21 cellular contexts compared by ENCODE assay signal in genomic region chr2:112047537-112048235, GRCh38. TPM values are rescaled to one million over a fixed set of nuclear protein-coding genes. Genes with fewer than 3 reads are reported as not detected.
DNase-seq lines count a peak whose midpoint lies in the region; ATAC-seq and TF ChIP-seq lines count a peak whose summit lies in the region.
"Had no signal": no experiment of that assay in that cellular context is flagged by ENCODE, and none has a peak within 500 bp of the region (broad histone marks: within the 10 kb centered on the region; RNA-seq: fewer than 3 reads in every experiment).

No MANE protein-coding gene starts in this region.

- ATAC-seq in left colon, result no peak
- ATAC-seq: activated CD8-positive, alpha-beta memory T cell treated with anti-CD3 and anti-CD28 coated beads, Interleukin-2, amount 10 ng/mL, durations not matched to agents 7 days and 5 days had no signal

- H3K4me3 ChIP-seq in coronary artery, result no peak overlapping the region
- H3K4me3 ChIP-seq in smooth muscle cell, result no peak overlapping the region
- H3K4me3 ChIP-seq: sigmoid colon, SJSA1 had no signal

- peak overlapping the region; percentile 20 to 36 for H3K27ac ChIP-seq in coronary artery
- peak overlapping the region; percentile 33 for H3K27ac ChIP-seq in smooth muscle cell (ENCODE audit: low read depth)
- H3K27ac ChIP-seq: sigmoid colon, SJSA1 had no signal

- no peaks in the 10 kb centered on the region for H3F3A ChIP-seq in smooth muscle cell (ENCODE audit: low read depth)

- H3K79me2 ChIP-seq in smooth muscle cell (ENCODE audit: low read depth), result no peaks in the 10 kb centered on the region

- peaks cover 3% of the 10 kb centered on the region for H3K36me3 ChIP-seq in smooth muscle cell (ENCODE audit: low read depth)
- H3K36me3 ChIP-seq: sigmoid colon, SJSA1 had no signal

- no peaks in the 10 kb centered on the region for H4K20me1 ChIP-seq in smooth muscle cell (ENCODE audit: low read depth)

- TF ChIP-seq CTCF in coronary artery (IDR thresholded peaks at IDR 0.05), result no peak
- no peak for TF ChIP-seq CTCF in smooth muscle cell (IDR thresholded peaks at IDR 0.05; ENCODE audit: borderline replicate concordance, insufficient read depth, poor library complexity, severe bottlenecking)

- H3K4me2 ChIP-seq in smooth muscle cell, result peak overlapping the region; percentile 54

- H3K27me3 ChIP-seq in smooth muscle cell (ENCODE audit: low read depth), result no peaks in the 10 kb centered on the region
- H3K27me3 ChIP-seq: sigmoid colon, SJSA1 had no signal

- peak; percentile 77 for DNase-seq in NCI-H82 treated with DMSO at 0.1 percent for 48 hours (lab: John Stamatoyannopoulos, UW; ENCODE audit: unreplicated experiment)
- no peak for DNase-seq in coronary artery (ENCODE audit: low spot score)
- DNase-seq in iPS-NIHi7 (ENCODE audit: extremely low spot score), result peak; percentile 43
- DNase-seq in smooth muscle cell (lab: John Stamatoyannopoulos, UW; ENCODE audit: unreplicated experiment), result no peak
- DNase-seq in CD1c-positive myeloid dendritic cell (ENCODE audit: extremely low spot score), result no peak
- DNase-seq in left colon, result no peak
- no peak for DNase-seq in Ammon's horn (ENCODE audit: low spot score)
- DNase-seq in NK-92 treated with Interleukin-12 subunit alpha and Interleukin-12 subunit beta, amount 100 ng/mL, for 24 hours (lab: John Stamatoyannopoulos, UW), result no peak
- DNase-seq: activated CD8-positive, alpha-beta memory T cell treated with anti-CD3 and anti-CD28 coated beads, Interleukin-2, amount 10 ng/mL, durations not matched to agents 7 days and 5 days; CD8-positive, alpha-beta memory T cell; cerebellar nuclear complex; DND-41; effector memory CD4-positive, alpha-beta T cell; HCEC 1CT; Karpas-422; NCI-H1048; NCI-H2081 treated with DMSO at 0.1 percent for 48 hours; occipital lobe; sigmoid colon; stimulated activated CD4-positive, alpha-beta T cell treated with anti-CD3 and anti-CD28 coated beads, Interleukin-1b, Interleukin-23, amount 100 ng/mL, for 48 hours had no signal

- peaks cover 14% of the 10 kb centered on the region for H3K4me1 ChIP-seq in smooth muscle cell (ENCODE audit: low read depth)
- H3K4me1 ChIP-seq: SJSA1 had no signal

- H3K9me3 ChIP-seq in smooth muscle cell (replicated peaks; ENCODE audit: low read depth), result no peaks in the 10 kb centered on the region

- no peak overlapping the region for H2AFZ ChIP-seq in smooth muscle cell (ENCODE audit: low read depth)

- intact Hi-C loops in left colon (cut with DNase I, micrococcal nuclease), result loop anchor here (5.0 kb wide), 1 partner anchor 150 kb away; the partner anchor contains the start of gene MERTK (in 2 of the 2)

- WGBS in smooth muscle cell (ENCODE audit: low lambda C conversion rate), result 45% methylated on average over 7 of the region's 7 CpGs

- no peak overlapping the region for H3K9ac ChIP-seq in smooth muscle cell (ENCODE audit: low read depth)

RNA-seq across cellular contexts. Expression of gene TMEM87B, which starts 7.4 kb away (rescaled TPM):
- total RNA-seq in smooth muscle cell (109 and 117 TPM in 2 replicates), left colon (10 to 100 TPM; 72.6 to 81.3 TPM)
- 26.9 and 27.2 TPM in 2 replicates for polyA plus RNA-seq in smooth muscle cell

Comparison
In these comparisons a context has a peak if more than half of its experiments do, and no peak if none do; other contexts are left out.
1. DNase-seq: peak in NCI-H82 treated with DMSO at 0.1 percent for 48 hours (single experiment) and iPS-NIHi7 (single experiment); none in coronary artery (single experiment), smooth muscle cell (single experiment), CD1c-positive myeloid dendritic cell (single experiment), left colon (0 of 2), Ammon's horn (single experiment) and NK-92 treated with Interleukin-12 subunit alpha and Interleukin-12 subunit beta, amount 100 ng/mL, for 24 hours (single experiment).